Comparison of ENCODE assay signal across 18 cellular contexts in the genomic region with DNA sequence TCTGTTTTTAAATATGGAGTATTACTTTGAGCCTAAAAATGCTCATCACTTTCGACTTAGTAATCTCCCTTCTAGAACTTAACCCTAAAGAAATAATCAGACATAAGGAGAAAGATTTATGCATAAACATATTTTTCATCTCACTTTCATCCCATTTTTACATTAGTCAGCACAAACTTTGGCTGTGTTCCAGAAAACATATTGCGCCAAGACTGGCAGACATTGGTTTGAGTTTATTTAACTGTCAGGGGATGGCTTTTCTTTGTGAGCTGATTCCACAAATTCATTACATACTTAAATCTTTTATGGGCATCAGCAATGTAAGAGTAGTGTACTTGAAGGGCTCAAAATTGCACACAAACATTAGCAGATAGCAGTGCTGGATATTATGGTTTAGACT. TPM values are rescaled to one million over a fixed set of nuclear protein-coding genes. Genes with fewer than 3 reads are reported as not detected.
DNase-seq lines count a peak whose midpoint lies in the region; ATAC-seq and TF ChIP-seq lines count a peak whose summit lies in the region.
"Had no signal": no experiment of that assay in that cellular context is flagged by ENCODE, and none has a peak within 500 bp of the region (broad histone marks: within the 10 kb centered on the region; RNA-seq: fewer than 3 reads in every experiment).

No MANE protein-coding gene starts in this region.

- TF ChIP-seq POLR2A in breast epithelium (IDR thresholded peaks at IDR 0.05): no peak

- no peak overlapping the region for H3K9ac ChIP-seq in SK-N-MC (ENCODE audit: insufficient read length)
- H3K9ac ChIP-seq: neural progenitor cell had no signal

- H3K4me3 ChIP-seq in breast epithelium: no peak overlapping the region
- peak overlapping the region; percentile 55 for H3K4me3 ChIP-seq in SK-N-MC
- no peak overlapping the region for H3K4me3 ChIP-seq in fibroblast of mammary gland (ENCODE audit: control insufficient read depth, low read depth, low read length)
- H3K4me3 ChIP-seq: neural progenitor cell had no signal

- H3K36me3 Mint-ChIP-seq in MCF 10A (ENCODE audit: insufficient read depth, unreplicated experiment): peaks cover 13% of the 10 kb centered on the region
- H3K36me3 Mint-ChIP-seq in activated CD8-positive, alpha-beta T cell treated with anti-CD3 and anti-CD28 coated beads for 36 hours (ENCODE audit: low read depth): no peaks in the 10 kb centered on the region
- H3K36me3 Mint-ChIP-seq in T-cell: no peaks in the 10 kb centered on the region
- H3K36me3 Mint-ChIP-seq: activated naive CD8-positive, alpha-beta T cell; brain; CD4-positive, CD25-positive, alpha-beta regulatory T cell; neural progenitor cell had no signal

- POLR2A ChIA-PET in MCF 10A (lab: Yijun Ruan, JAX) (interaction anchor here (0.8 to 8.9 kb wide), 5 partner anchors 16 to 98 kb away, joined by 3 to 123 read pairs (median 6); a partner anchor contains a TSS), T-cell (lab: Charles Lee) (no interaction called here)
- POLR2A ChIA-PET in activated CD8-positive, alpha-beta T cell treated with anti-CD3 and anti-CD28 coated beads for 36 hours (lab: Charles Lee): no interaction called here

- DNase-seq in MCF 10A (ENCODE audit: unreplicated experiment) (peak; percentile 73), breast epithelium (ENCODE audit: low spot score in 2 of 2) (no peak), SK-N-MC (ENCODE audit: low read depth, low spot score) (peak; percentile 79), fibroblast of mammary gland (ENCODE audit: low read depth) (peak; percentile 52), T-cell (no peak), HuH-7 (ENCODE audit: low spot score) (no peak), left colon (no peak)
- DNase-seq in activated CD8-positive, alpha-beta T cell treated with anti-CD3 and anti-CD28 coated beads for 36 hours: no peak
- DNase-seq: activated CD4-positive, alpha-beta T cell treated with anti-CD3 and anti-CD28 coated beads for 1 hour; CD4-positive, CD25-positive, alpha-beta regulatory T cell; glutamatergic neuron; stimulated activated CD4-positive, alpha-beta T cell treated with anti-CD3 and anti-CD28 coated beads, Interleukin-4, amount 100 ng/mL, for 4 hours had no signal

- no peak overlapping the region for H3K27ac ChIP-seq in breast epithelium
- H3K27ac ChIP-seq in SK-N-MC: peak overlapping the region; percentile 90
- H3K27ac ChIP-seq: epithelial cell of prostate, HL-60, neural progenitor cell had no signal

- H3K9me3 Mint-ChIP-seq in MCF 10A (ENCODE audit: unreplicated experiment) (peaks cover 15% of the 10 kb centered on the region), T-cell (no peaks in the 10 kb centered on the region)
- H3K9me3 Mint-ChIP-seq in activated CD8-positive, alpha-beta T cell treated with anti-CD3 and anti-CD28 coated beads for 36 hours: no peaks in the 10 kb centered on the region
- H3K9me3 Mint-ChIP-seq: activated T-helper 1 cell treated with anti-CD3 and anti-CD28 coated beads, Interleukin-12 subunit alpha, Interleukin-12 subunit beta, Interleukin-2, Interleukin-4 antibody, amounts not matched to agents 30 ng/mL and 10 ng/mL and 1 ng/mL, durations not matched to agents 14 hours and 24 hours and 36 hours had no signal

- H3K4me1 ChIP-seq in breast epithelium: no peaks in the 10 kb centered on the region
- H3K4me1 ChIP-seq: neural progenitor cell had no signal

- peaks cover 64% of the 10 kb centered on the region for H3K27me3 Mint-ChIP-seq in MCF 10A (ENCODE audit: insufficient read depth, unreplicated experiment)
- no peaks in the 10 kb centered on the region for H3K27me3 Mint-ChIP-seq in activated CD8-positive, alpha-beta T cell treated with anti-CD3 and anti-CD28 coated beads for 36 hours
- peaks cover 0 to 34% of the 10 kb centered on the region in 2 donors for H3K27me3 Mint-ChIP-seq in T-cell
- H3K27me3 Mint-ChIP-seq: activated naive CD8-positive, alpha-beta T cell had no signal

- intact Hi-C loops in MCF 10A (cut with micrococcal nuclease) (no loop called here), breast epithelium (cut with DNase I; ENCODE audit: low total_unique reads) (no loop called here), left colon (cut with DNase I, micrococcal nuclease) (no loop called here)
- intact Hi-C loops in activated CD8-positive, alpha-beta T cell treated with anti-CD3 and anti-CD28 coated beads for 36 hours (cut with micrococcal nuclease): no loop called here

- H3K9me3 ChIP-seq in breast epithelium (no peaks in the 10 kb centered on the region), SK-N-MC (ENCODE audit: low read depth, low read length) (no peaks in the 10 kb centered on the region)

- BruUV-seq in MCF 10A (replicated peaks; lab: Mats Ljungman, UMichigan): no TSS peak

- peaks cover 9% of the 10 kb centered on the region for H3K4me1 Mint-ChIP-seq in MCF 10A (ENCODE audit: insufficient read depth, unreplicated experiment)
- no peaks in the 10 kb centered on the region for H3K4me1 Mint-ChIP-seq in activated CD8-positive, alpha-beta T cell treated with anti-CD3 and anti-CD28 coated beads for 36 hours (ENCODE audit: low read depth)
- peaks cover 0 to 9% (median 2%) of the 10 kb centered on the region in 3 donors for H3K4me1 Mint-ChIP-seq in T-cell

- no peak overlapping the region for H3K4me3 Mint-ChIP-seq in MCF 10A (ENCODE audit: unreplicated experiment)
- no peak overlapping the region for H3K4me3 Mint-ChIP-seq in activated CD8-positive, alpha-beta T cell treated with anti-CD3 and anti-CD28 coated beads for 36 hours
- H3K4me3 Mint-ChIP-seq in T-cell: no peak overlapping the region
- H3K4me3 Mint-ChIP-seq: activated naive CD8-positive, alpha-beta T cell; activated T-helper 1 cell treated with anti-CD3 and anti-CD28 coated beads, Interleukin-12 subunit alpha, Interleukin-12 subunit beta, Interleukin-2, Interleukin-4 antibody, amounts not matched to agents 30 ng/mL and 10 ng/mL and 1 ng/mL, durations not matched to agents 14 hours and 24 hours and 36 hours; brain; CD4-positive, CD25-positive, alpha-beta regulatory T cell; neural progenitor cell had no signal

- H3K27ac Mint-ChIP-seq in MCF 10A (ENCODE audit: low read depth, unreplicated experiment): peak overlapping the region; percentile 69
- H3K27ac Mint-ChIP-seq in activated CD8-positive, alpha-beta T cell treated with anti-CD3 and anti-CD28 coated beads for 36 hours: no peak overlapping the region
- H3K27ac Mint-ChIP-seq in T-cell: no peak overlapping the region
- H3K27ac Mint-ChIP-seq: activated naive CD8-positive, alpha-beta T cell; activated T-helper 1 cell treated with anti-CD3 and anti-CD28 coated beads, Interleukin-12 subunit alpha, Interleukin-12 subunit beta, Interleukin-2, Interleukin-4 antibody, amounts not matched to agents 30 ng/mL and 10 ng/mL and 1 ng/mL, durations not matched to agents 14 hours and 24 hours and 36 hours; CD4-positive, CD25-positive, alpha-beta regulatory T cell; neural progenitor cell had no signal

- no peak for TF ChIP-seq CTCF in MCF 10A (IDR thresholded peaks at IDR 0.05; ENCODE audit: unreplicated experiment)
- TF ChIP-seq CTCF in breast epithelium (IDR thresholded peaks at IDR 0.05): no peak
- TF ChIP-seq CTCF in fibroblast of mammary gland (conservative IDR thresholded peaks at IDR 0.05; ENCODE audit: control insufficient read depth, insufficient read depth, low read depth, low read length): no peak
- TF ChIP-seq CTCF in activated CD8-positive, alpha-beta T cell treated with anti-CD3 and anti-CD28 coated beads for 36 hours (IDR thresholded peaks at IDR 0.05): no peak

- peaks cover 0 to 25% of the 10 kb centered on the region in 2 donors for H3K27me3 ChIP-seq in breast epithelium
- H3K27me3 ChIP-seq: neural progenitor cell had no signal

- ATAC-seq in activated CD8-positive, alpha-beta T cell treated with anti-CD3 and anti-CD28 coated beads for 36 hours: no peak
- ATAC-seq in T-cell (replicated peaks in 1 of 4) (no peak), left colon (no peak)

- CTCF ChIA-PET in MCF 10A (lab: Yijun Ruan, JAX) (interaction anchor here (0.5 to 1.1 kb wide), 3 partner anchors 10 to 22 kb away, joined by 3 to 4 read pairs (median 3); no protein-coding TSS in a partner anchor), T-cell (lab: Charles Lee) (no interaction called here)
- CTCF ChIA-PET in activated CD8-positive, alpha-beta T cell treated with anti-CD3 and anti-CD28 coated beads for 36 hours (lab: Charles Lee): no interaction called here

- H3K36me3 ChIP-seq in breast epithelium (no peaks in the 10 kb centered on the region), SK-N-MC (ENCODE audit: insufficient read depth, low read length) (no peaks in the 10 kb centered on the region)
- H3K36me3 ChIP-seq: neural progenitor cell had no signal

RNA-seq across cellular contexts. Expression of a gene that starts 23.7 kb away (rescaled TPM):
- total RNA-seq in MCF 10A (2022): 8.2 and 9.8 TPM in 2 replicates
- 100 to 1,000 TPM; 124 to 558 (median 128) TPM for total RNA-seq in breast epithelium
- 1 to 10 TPM in 1 of 2 experiments, under 1 TPM in 1; 0.60 to 1.9 TPM for total RNA-seq in activated CD8-positive, alpha-beta T cell treated with anti-CD3 and anti-CD28 coated beads for 36 hours
- total RNA-seq in T-cell: under 1 TPM in 4 of 5 donors, not detected in 1; 0.08 to 0.55 (median 0.37) TPM
- 100 to 1,000 TPM; 381 to 497 TPM for total RNA-seq in left colon
- total RNA-seq: CD4-positive, CD25-positive, alpha-beta regulatory T cell had no signal

Comparison
In these comparisons a context has a peak if more than half of its experiments do, and no peak if none do; other contexts are left out.
1. DNase-seq: peak in MCF 10A (single experiment), SK-N-MC (single experiment) and fibroblast of mammary gland (single experiment); none in breast epithelium (0 of 2), activated CD8-positive, alpha-beta T cell treated with anti-CD3 and anti-CD28 coated beads for 36 hours (single experiment), T-cell (0 of 34), HuH-7 (single experiment) and left colon (0 of 2).
2. RNA of a gene that starts 23.7 kb away (total RNA-seq): 381 to 497 TPM in left colon and 124 to 558 TPM in breast epithelium; 8.2 to 9.8 TPM in MCF 10A, 0.60 to 1.9 TPM in activated CD8-positive, alpha-beta T cell treated with anti-CD3 and anti-CD28 coated beads for 36 hours and 0.08 to 0.55 TPM in T-cell; every median in the first group is over 10 times any median in the second.